ENCODE assay signal across 8 cellular contexts in genomic region chr5:17132444-17133083, GRCh38.
DNase-seq lines count a peak whose midpoint lies in the region; ATAC-seq and TF ChIP-seq lines count a peak whose summit lies in the region.

No MANE protein-coding gene starts in this region.

- H3K4me1 Mint-ChIP-seq in neural crest cell = peaks cover 15% of the 10 kb centered on the region

- H3K27ac Mint-ChIP-seq in neural crest cell (ENCODE audit: unreplicated experiment) = no peak overlapping the region

- no peaks in the 10 kb centered on the region for H3K27me3 Mint-ChIP-seq in neural crest cell (ENCODE audit: low read depth)

- no peaks in the 10 kb centered on the region for H3K36me3 Mint-ChIP-seq in neural crest cell (ENCODE audit: low read depth)

- DNase-seq in SHP77 (lab: John Stamatoyannopoulos, UW) = peak; percentile 5 to 12
- DNase-seq in SHP77 treated with DMSO at 0.1 percent for 48 hours (lab: John Stamatoyannopoulos, UW) = no peak
- peak; percentile 7 for DNase-seq in NCI-H774 (lab: John Stamatoyannopoulos, UW)
- DNase-seq in coronary artery (ENCODE audit: low spot score) = no peak
- no peak for DNase-seq in neural crest cell (ENCODE audit: low read depth, low spot score)

- no peak overlapping the region for H3K27ac ChIP-seq in coronary artery

- TF ChIP-seq CTCF in coronary artery (IDR thresholded peaks at IDR 0.05) = peak; percentile 66
- TF ChIP-seq CTCF in neural crest cell (conservative IDR thresholded peaks at IDR 0.05) = peak; percentile 83

- ATAC-seq in HG02938 (IDR thresholded peaks at IDR 0.05; ENCODE audit: unreplicated experiment) = peak; percentile 69
- ATAC-seq in HG03108 (IDR thresholded peaks at IDR 0.05; ENCODE audit: unreplicated experiment) = no peak
- no peak for ATAC-seq in HG02678 (IDR thresholded peaks at IDR 0.05; ENCODE audit: unreplicated experiment)

- no peak overlapping the region for H3K4me3 Mint-ChIP-seq in neural crest cell

- no peak overlapping the region for H3K4me3 ChIP-seq in coronary artery

- H3K9me3 Mint-ChIP-seq in neural crest cell = peaks cover 6% of the 10 kb centered on the region

Comparison
In these comparisons a context has a peak if more than half of its experiments do, and no peak if none do; other contexts are left out.
1. DNase-seq: peak in SHP77 (2 of 2) and NCI-H774 (single experiment); none in SHP77 treated with DMSO at 0.1 percent for 48 hours (single experiment), coronary artery (single experiment) and neural crest cell (single experiment).